Comparison of ENCODE assay signal across 20 cellular contexts in the genomic region with DNA sequence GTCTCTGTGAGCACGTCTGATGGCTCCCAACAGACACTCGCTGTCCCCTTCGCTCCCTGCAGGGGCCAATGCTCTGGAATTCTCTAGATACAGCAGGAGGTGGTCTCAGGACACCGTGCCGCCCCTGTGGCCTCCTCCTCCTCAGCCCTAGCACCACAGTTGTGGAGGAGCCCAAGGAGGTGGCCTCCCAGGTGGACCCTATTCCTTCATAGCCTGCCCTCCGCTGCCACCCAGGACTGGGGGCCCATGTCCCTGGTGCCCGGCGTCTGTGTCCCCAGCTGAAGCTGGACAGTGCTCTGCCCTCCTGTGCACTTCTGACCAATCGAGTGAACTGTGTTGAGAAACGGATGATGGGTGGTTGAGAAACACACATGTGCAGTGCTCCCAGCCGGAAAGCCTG.
A peak's percentile ranks its signal among the peaks of the same experiment; 100 is the strongest.
DNase-seq lines count a peak whose midpoint lies in the region; ATAC-seq and TF ChIP-seq lines count a peak whose summit lies in the region.
"Had no signal": no experiment of that assay in that cellular context is flagged by ENCODE, and none has a peak within 500 bp of the region (broad histone marks: within the 10 kb centered on the region; RNA-seq: fewer than 3 reads in every experiment).

No MANE protein-coding gene starts in this region.

- H3K9ac ChIP-seq in endodermal cell (ENCODE audit: extremely low read depth, low read length, poor library complexity, severe bottlenecking) (no peak overlapping the region), neuronal stem cell (ENCODE audit: low read depth, low read length, poor library complexity) (no peak overlapping the region)
- H3K9ac ChIP-seq: GM23248 had no signal

- peak overlapping the region; percentile 7 for H3K18ac ChIP-seq in neuronal stem cell (ENCODE audit: low read length)

- WGBS in endodermal cell (ENCODE audit: insufficient coverage in 1 of 2, insufficient read length in 1 of 2), 2 experiments = 90 to 91% methylated on average over 7 to 11 of the region's 11 CpGs
- no CpG with 5 or more reads among the region's 11 CpGs for WGBS in neuronal stem cell (ENCODE audit: extremely low coverage in 2 of 2, insufficient read length in 2 of 2, insufficient replicate concordance in 1 of 2), 2 donors
- WGBS in tibial nerve, 2 donors = 76 to 91% methylated on average over 7 to 10 of the region's 11 CpGs
- 85 to 95% (median 88%) methylated on average over 8 to 11 of the region's 11 CpGs for WGBS in spleen, 5 donors

- no peak for TF ChIP-seq EP300 in tibial nerve (IDR thresholded peaks at IDR 0.05)

- no peak overlapping the region for H2BK12ac ChIP-seq in neuronal stem cell (ENCODE audit: low read length)

- no peaks in the 10 kb centered on the region for H3K36me3 ChIP-seq in left ventricle myocardium inferior
- no peaks in the 10 kb centered on the region for H3K36me3 ChIP-seq in endodermal cell (ENCODE audit: control insufficient read depth, insufficient read depth, low read length)
- H3K36me3 ChIP-seq in neuronal stem cell (replicated peaks in 1 of 2; ENCODE audit: control insufficient read depth in 2 of 2, insufficient read depth in 2 of 2, low read length in 2 of 2) = no peaks in the 10 kb centered on the region
- no peaks in the 10 kb centered on the region for H3K36me3 ChIP-seq in tibial nerve
- no peaks in the 10 kb centered on the region for H3K36me3 ChIP-seq in spleen

- H3K14ac ChIP-seq in neuronal stem cell (ENCODE audit: low read length) = no peak overlapping the region

- DNase-seq in left ventricle myocardium inferior = no peak
- no peak for DNase-seq in cardiac septum (ENCODE audit: low spot score)
- DNase-seq in endodermal cell = no peak
- DNase-seq in neuronal stem cell (ENCODE audit: low spot score) = no peak
- no peak for DNase-seq in tibial nerve (ENCODE audit: low spot score in 2 of 2)
- DNase-seq in spleen = no peak
- DNase-seq in AG08396 (ENCODE audit: low spot score) = no peak
- DNase-seq: 8988T; ACHN; Calu3; CD4-positive, alpha-beta memory T cell; COR-L47; DMS53; DMS79 treated with DMSO at 0.1 percent for 48 hours; GF-D8; GM23248; H9 had no signal

- no peak overlapping the region for H3K27ac Mint-ChIP-seq in endodermal cell
- H3K27ac Mint-ChIP-seq: CD4-positive, alpha-beta memory T cell; H9 had no signal

- H3K9me3 ChIP-seq in left ventricle myocardium inferior (replicated peaks) (peaks cover 8% of the 10 kb centered on the region), endodermal cell (ENCODE audit: control insufficient read depth, low read length) (no peaks in the 10 kb centered on the region), neuronal stem cell (replicated peaks in 1 of 2; ENCODE audit: control insufficient read depth in 2 of 2, insufficient read depth in 1 of 2, low read depth in 1 of 2, low read length in 2 of 2) (peaks cover 0 to 1% of the 10 kb centered on the region in 2 donors), tibial nerve (peaks cover 0 to 7% (median 0%) of the 10 kb centered on the region in 4 donors), spleen (peaks cover 0 to 9% (median 0%) of the 10 kb centered on the region in 8 donors)
- H3K9me3 ChIP-seq: A549 had no signal

- no peaks in the 10 kb centered on the region for H3K79me1 ChIP-seq in neuronal stem cell (ENCODE audit: low read depth, low read length)

- no peak overlapping the region for H2BK15ac ChIP-seq in neuronal stem cell (ENCODE audit: low read length)

- H3K23ac ChIP-seq in neuronal stem cell (ENCODE audit: low read depth, low read length, poor library complexity) = no peak overlapping the region

- H3K4me1 Mint-ChIP-seq in endodermal cell = no peaks in the 10 kb centered on the region
- H3K4me1 Mint-ChIP-seq: CD4-positive, alpha-beta memory T cell had no signal

- H3K4me3 Mint-ChIP-seq in endodermal cell = no peak overlapping the region
- H3K4me3 Mint-ChIP-seq: CD4-positive, alpha-beta memory T cell; H9 had no signal

- H2AK5ac ChIP-seq in neuronal stem cell (ENCODE audit: low read depth, low read length) = no peak overlapping the region

- H3K27me3 Mint-ChIP-seq in endodermal cell (ENCODE audit: insufficient read depth) = no peaks in the 10 kb centered on the region

- H3K27ac ChIP-seq in left ventricle myocardium inferior (replicated peaks) (peak overlapping the region; percentile 8), endodermal cell (ENCODE audit: low read depth, low read length) (no peak overlapping the region), neuronal stem cell (replicated peaks; ENCODE audit: low read length) (no peak overlapping the region), tibial nerve (peak overlapping the region in 3 of 4 donors; percentile 15 to 68 (median 64)), spleen (no peak overlapping the region)
- H3K27ac ChIP-seq: A549, GM23248 had no signal

- no peak overlapping the region for H2AFZ ChIP-seq in neuronal stem cell (ENCODE audit: low read length)
- H2AFZ ChIP-seq: GM23248 had no signal

- H3K4me1 ChIP-seq in left ventricle myocardium inferior (peaks cover 35% of the 10 kb centered on the region), endodermal cell (ENCODE audit: control insufficient read depth, insufficient read depth, low read length) (no peaks in the 10 kb centered on the region), neuronal stem cell (ENCODE audit: control insufficient read depth in 2 of 2, insufficient read depth in 1 of 2, low read depth in 1 of 2, low read length in 2 of 2) (peaks cover 0 to 1% of the 10 kb centered on the region in 2 donors), tibial nerve (peaks cover 0 to 34% (median 13%) of the 10 kb centered on the region in 4 donors), spleen (no peaks in the 10 kb centered on the region)

- H4K91ac ChIP-seq in neuronal stem cell (ENCODE audit: low read depth, low read length, poor library complexity) = no peak overlapping the region

- H3K4me2 ChIP-seq in neuronal stem cell (ENCODE audit: insufficient read depth, low read length, poor library complexity, severe bottlenecking) = no peak overlapping the region
- H3K4me2 ChIP-seq: A549 had no signal

- H3K36me3 Mint-ChIP-seq in endodermal cell (ENCODE audit: low read depth) = no peaks in the 10 kb centered on the region
- H3K36me3 Mint-ChIP-seq: CD4-positive, alpha-beta memory T cell had no signal

- no peak for TF ChIP-seq POLR2A in tibial nerve (IDR thresholded peaks at IDR 0.05)
- no peak for TF ChIP-seq POLR2A in spleen (IDR thresholded peaks at IDR 0.05)

- no peaks in the 10 kb centered on the region for H3K9me3 Mint-ChIP-seq in endodermal cell
- H3K9me3 Mint-ChIP-seq: CD4-positive, alpha-beta memory T cell; H9 had no signal

- H2BK5ac ChIP-seq in neuronal stem cell (ENCODE audit: low read length) = no peak overlapping the region

- no peak overlapping the region for H2BK120ac ChIP-seq in neuronal stem cell (ENCODE audit: low read depth, low read length)

- TF ChIP-seq CTCF in left ventricle myocardium inferior (IDR thresholded peaks at IDR 0.05; ENCODE audit: borderline replicate concordance) (no peak), endodermal cell (conservative IDR thresholded peaks at IDR 0.05) (peak; percentile 16), tibial nerve (IDR thresholded peaks at IDR 0.05) (no peak), spleen (IDR thresholded peaks at IDR 0.05 in 8 of 11, conservative IDR thresholded peaks at IDR 0.05 in 3 of 11) (no peak)

- no peak overlapping the region for H3K4me3 ChIP-seq in left ventricle myocardium inferior
- H3K4me3 ChIP-seq in endodermal cell (ENCODE audit: low read length) = no peak overlapping the region
- no peak overlapping the region for H3K4me3 ChIP-seq in neuronal stem cell (ENCODE audit: low read length in 2 of 2)
- no peak overlapping the region for H3K4me3 ChIP-seq in tibial nerve
- H3K4me3 ChIP-seq in spleen = no peak overlapping the region
- H3K4me3 ChIP-seq: A549, GM23248 had no signal

- ATAC-seq in HG03175 (IDR thresholded peaks at IDR 0.05; ENCODE audit: unreplicated experiment) = no peak
- ATAC-seq: A549, HCT116 had no signal

- H3K4ac ChIP-seq in neuronal stem cell (ENCODE audit: low read length) = no peak overlapping the region

- intact Hi-C loops in left ventricle myocardium inferior (cut with micrococcal nuclease) = no loop called here
- intact Hi-C loops in cardiac septum (cut with DNase I) = no loop called here
- intact Hi-C loops in spleen (cut with DNase I; ENCODE audit: low total_unique reads) = no loop called here

- H4K8ac ChIP-seq in neuronal stem cell (ENCODE audit: low read depth, low read length) = no peak overlapping the region

- H3K27me3 ChIP-seq in left ventricle myocardium inferior (ENCODE audit: low read depth) (peaks cover 8% of the 10 kb centered on the region), endodermal cell (ENCODE audit: control insufficient read depth, insufficient read depth, low read length, poor library complexity, severe bottlenecking) (no peaks in the 10 kb centered on the region), neuronal stem cell (ENCODE audit: control insufficient read depth in 3 of 3, insufficient read depth in 3 of 3, low read depth in 1 of 3, low read length in 3 of 3) (peaks cover 0 to 20% (median 1%) of the 10 kb centered on the region in 3 experiments), tibial nerve (no peaks in the 10 kb centered on the region), spleen (replicated peaks in 1 of 7) (peaks cover 0 to 33% (median 3%) of the 10 kb centered on the region in 7 donors)

Comparison
In these comparisons a context has a peak if more than half of its experiments do, and no peak if none do; other contexts are left out.
1. H3K27ac ChIP-seq: peak in left ventricle myocardium inferior (single experiment) and tibial nerve (3 of 4); none in endodermal cell (single experiment), neuronal stem cell (single experiment) and spleen (0 of 8).